In the genomic region with DNA sequence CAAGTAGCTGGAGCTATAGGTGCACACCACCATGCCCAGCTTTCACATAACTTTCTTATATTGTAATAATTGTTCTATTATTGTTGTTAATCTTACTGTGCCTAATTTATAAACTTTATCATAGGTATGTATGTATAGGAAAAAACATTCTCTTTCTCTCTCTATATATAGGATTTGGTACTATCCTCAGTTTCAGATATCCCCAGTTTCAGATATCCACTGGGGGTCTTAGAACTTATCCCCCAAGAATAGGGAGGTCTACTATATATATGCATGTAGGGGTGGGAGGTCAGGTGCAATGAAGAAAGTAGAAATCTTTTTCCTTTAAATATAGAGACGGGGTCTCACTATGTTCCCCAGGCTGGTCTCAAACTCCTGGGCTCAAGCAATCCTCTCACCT, we compare ENCODE assay signal across 1 cellular context.
TF ChIP-seq lines count a peak whose summit lies in the region.

No MANE protein-coding gene starts in this region.

TF ChIP-seq in IMR-90, 13 proteins besides CTCF, POLR2A, EP300 and RAD21:
- TF ChIP-seq MXI1 (IDR thresholded peaks at IDR 0.05; ENCODE audit: borderline replicate concordance, low read depth, low read length) (no peak), CHD1 (IDR thresholded peaks at IDR 0.05; ENCODE audit: low read depth, low read length) (no peak), BHLHE40 (IDR thresholded peaks at IDR 0.05; ENCODE audit: low read depth, low read length) (no peak), MAZ (IDR thresholded peaks at IDR 0.05; ENCODE audit: borderline replicate concordance, low read depth, low read length) (no peak), RFX5 (IDR thresholded peaks at IDR 0.05; ENCODE audit: low read depth, low read length) (no peak), SMC3 (IDR thresholded peaks at IDR 0.05; ENCODE audit: low read depth, low read length) (no peak), MAFK (IDR thresholded peaks at IDR 0.05; ENCODE audit: low read depth, low read length) (no peak), FOS (IDR thresholded peaks at IDR 0.05; ENCODE audit: low read depth, low read length) (no peak), RCOR1 (IDR thresholded peaks at IDR 0.05; ENCODE audit: insufficient replicate concordance, low read length) (no peak), NFE2L2 (IDR thresholded peaks at IDR 0.05; ENCODE audit: low read depth, low read length) (no peak), CEBPB (IDR thresholded peaks at IDR 0.05; ENCODE audit: low read depth, low read length) (no peak)
- TF ChIP-seq, protein P1, sequence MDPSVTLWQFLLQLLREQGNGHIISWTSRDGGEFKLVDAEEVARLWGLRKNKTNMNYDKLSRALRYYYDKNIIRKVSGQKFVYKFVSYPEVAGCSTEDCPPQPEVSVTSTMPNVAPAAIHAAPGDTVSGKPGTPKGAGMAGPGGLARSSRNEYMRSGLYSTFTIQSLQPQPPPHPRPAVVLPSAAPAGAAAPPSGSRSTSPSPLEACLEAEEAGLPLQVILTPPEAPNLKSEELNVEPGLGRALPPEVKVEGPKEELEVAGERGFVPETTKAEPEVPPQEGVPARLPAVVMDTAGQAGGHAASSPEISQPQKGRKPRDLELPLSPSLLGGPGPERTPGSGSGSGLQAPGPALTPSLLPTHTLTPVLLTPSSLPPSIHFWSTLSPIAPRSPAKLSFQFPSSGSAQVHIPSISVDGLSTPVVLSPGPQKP (IDR thresholded peaks at IDR 0.05; ENCODE audit: borderline replicate concordance, low read depth, low read length): no peak
- TF ChIP-seq, protein P2, sequence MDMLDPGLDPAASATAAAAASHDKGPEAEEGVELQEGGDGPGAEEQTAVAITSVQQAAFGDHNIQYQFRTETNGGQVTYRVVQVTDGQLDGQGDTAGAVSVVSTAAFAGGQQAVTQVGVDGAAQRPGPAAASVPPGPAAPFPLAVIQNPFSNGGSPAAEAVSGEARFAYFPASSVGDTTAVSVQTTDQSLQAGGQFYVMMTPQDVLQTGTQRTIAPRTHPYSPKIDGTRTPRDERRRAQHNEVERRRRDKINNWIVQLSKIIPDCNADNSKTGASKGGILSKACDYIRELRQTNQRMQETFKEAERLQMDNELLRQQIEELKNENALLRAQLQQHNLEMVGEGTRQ (IDR thresholded peaks at IDR 0.05; ENCODE audit: low read depth, low read length): no peak
